ENCODE assay signal across 1 cellular context in genomic region chr10:102593074-102593803, GRCh38.
TF ChIP-seq lines count a peak whose summit lies in the region.

No MANE protein-coding gene starts in this region.

TF ChIP-seq in HepG2, 621 proteins besides CTCF, POLR2A, EP300 and RAD21 (continued from another document):
- no peak for TF ChIP-seq HES4 (CRISPR knock-in tag; IDR thresholded peaks at IDR 0.05; ENCODE audit: borderline replicate concordance)
- TF ChIP-seq ATAD3A (CRISPR knock-in tag; IDR thresholded peaks at IDR 0.05), result no peak
- TF ChIP-seq SP4 (CRISPR knock-in tag; IDR thresholded peaks at IDR 0.05), result 0 out of 2 replicates have a peak, but pooled peaks have one; percentile 35
- TF ChIP-seq TCF7L2 (IDR thresholded peaks at IDR 0.05; ENCODE audit: low read depth, low read length), result no peak
- no peak for TF ChIP-seq PTBP1 (IDR thresholded peaks at IDR 0.05; ENCODE audit: low read depth, low read length, poor library complexity, severe bottlenecking)
- TF ChIP-seq GATAD2A (CRISPR knock-in tag; IDR thresholded peaks at IDR 0.05), result 0 out of 2 replicates have a peak, but pooled peaks have one; percentile 20
- TF ChIP-seq ZNF570 (CRISPR knock-in tag; IDR thresholded peaks at IDR 0.05; ENCODE audit: borderline replicate concordance), result no peak
- TF ChIP-seq TCF7 (IDR thresholded peaks at IDR 0.05; ENCODE audit: low read depth), result no peak
- TF ChIP-seq ZNF891 (CRISPR knock-in tag; IDR thresholded peaks at IDR 0.05), result peak; percentile 75; the same call in 1 of the 2 replicates
- peak; percentile 65; the same call in 1 of the 2 replicates for TF ChIP-seq ZNF605 (CRISPR knock-in tag; IDR thresholded peaks at IDR 0.05)
- TF ChIP-seq SMAD9 (CRISPR knock-in tag; IDR thresholded peaks at IDR 0.05), result no peak
- TF ChIP-seq SETDB1 (CRISPR knock-in tag; IDR thresholded peaks at IDR 0.05; ENCODE audit: borderline replicate concordance), result no peak
- TF ChIP-seq ZNF282 (IDR thresholded peaks at IDR 0.05; ENCODE audit: partially characterized antibody), result no peak
- TF ChIP-seq KAT8 (CRISPR knock-in tag; IDR thresholded peaks at IDR 0.05), result peak; percentile 32; the same call in 1 of the 2 replicates
- 0 out of 2 replicates have a peak, but pooled peaks have one; percentile 40 for TF ChIP-seq ZNF513 (CRISPR knock-in tag; conservative IDR thresholded peaks at IDR 0.05)
- peak; percentile 89 for TF ChIP-seq ZBTB38 (CRISPR knock-in tag; IDR thresholded peaks at IDR 0.05)
- peak; percentile 34; the same call in 1 of the 2 replicates for TF ChIP-seq ZFY (CRISPR knock-in tag; IDR thresholded peaks at IDR 0.05)
- TF ChIP-seq ATF4 (CRISPR knock-in tag; IDR thresholded peaks at IDR 0.05), result no peak
- no peak for TF ChIP-seq FOXA1 (IDR thresholded peaks at IDR 0.05)
- peak; percentile 82 for TF ChIP-seq FOXA1 (CRISPR knock-in tag; IDR thresholded peaks at IDR 0.05)
- TF ChIP-seq ARHGAP35 (CRISPR knock-in tag; IDR thresholded peaks at IDR 0.05; ENCODE audit: borderline replicate concordance), result no peak
- peak; percentile 47; the same call in 1 of the 2 replicates for TF ChIP-seq NR2F6 (IDR thresholded peaks at IDR 0.05)
- peak; percentile 53 for TF ChIP-seq NR2F6 (CRISPR knock-in tag; IDR thresholded peaks at IDR 0.05)
- TF ChIP-seq ZNF292 (CRISPR knock-in tag; IDR thresholded peaks at IDR 0.05; ENCODE audit: borderline replicate concordance, low read depth), result peak; percentile 23; the same call in 1 of the 2 replicates
- 0 out of 4 replicates have a peak, but pooled peaks of 1 of the 2 experiments have one; percentile 31 for TF ChIP-seq NR2F1 (CRISPR knock-in tag; IDR thresholded peaks at IDR 0.05)
- no peak for TF ChIP-seq ZNF749 (CRISPR knock-in tag; IDR thresholded peaks at IDR 0.05; ENCODE audit: borderline replicate concordance)
- peak; percentile 14; the same call in 1 of the 2 replicates for TF ChIP-seq MAX (IDR thresholded peaks at IDR 0.05)
- TF ChIP-seq SP2 (CRISPR knock-in tag; IDR thresholded peaks at IDR 0.05), result no peak
- TF ChIP-seq TARDBP (CRISPR knock-in tag; IDR thresholded peaks at IDR 0.05), result peak; percentile 42; the same call in 1 of the 2 replicates
- TF ChIP-seq AGO2 (optimal IDR thresholded peaks at IDR 0.05; ENCODE audit: low read depth, low read length), result no peak
- TF ChIP-seq ZNF280D (CRISPR knock-in tag; IDR thresholded peaks at IDR 0.05), result no peak
- no peak for TF ChIP-seq THRA (CRISPR knock-in tag; IDR thresholded peaks at IDR 0.05; ENCODE audit: borderline replicate concordance)
- 0 out of 2 replicates have a peak, but pooled peaks have one; percentile 36 for TF ChIP-seq ZNF468 (CRISPR knock-in tag; IDR thresholded peaks at IDR 0.05)
- TF ChIP-seq HMGXB4 (CRISPR knock-in tag; IDR thresholded peaks at IDR 0.05; ENCODE audit: borderline replicate concordance in 1 of 2, low read depth in 1 of 2), result 0 out of 4 replicates have a peak, but pooled peaks of 1 of the 2 experiments have one; percentile 38
- TF ChIP-seq FOXK1 (CRISPR knock-in tag; IDR thresholded peaks at IDR 0.05; ENCODE audit: borderline replicate concordance, low read depth), result peak; percentile 59; the same call in 1 of the 2 replicates
- TF ChIP-seq NCOA2 (CRISPR knock-in tag; IDR thresholded peaks at IDR 0.05), result 0 out of 2 replicates have a peak, but pooled peaks have one; percentile 31
- TF ChIP-seq MYC (CRISPR knock-in tag; IDR thresholded peaks at IDR 0.05; ENCODE audit: borderline replicate concordance), result 0 out of 2 replicates have a peak, but pooled peaks have one; percentile 33
- no peak for TF ChIP-seq ZMYM4 (CRISPR knock-in tag; IDR thresholded peaks at IDR 0.05)
- TF ChIP-seq ZFP91 (CRISPR knock-in tag; IDR thresholded peaks at IDR 0.05; ENCODE audit: borderline replicate concordance), result peak; percentile 51; the same call in 1 of the 2 replicates
- TF ChIP-seq ZFAT (CRISPR knock-in tag; conservative IDR thresholded peaks at IDR 0.05), result no peak
- peak; percentile 64 for TF ChIP-seq FOSL2 (CRISPR knock-in tag; IDR thresholded peaks at IDR 0.05)
- TF ChIP-seq POLR2G (IDR thresholded peaks at IDR 0.05; ENCODE audit: low read depth, low read length), result peak; percentile 37; the same call in 1 of the 2 replicates
- no peak for TF ChIP-seq XBP1 (CRISPR knock-in tag; IDR thresholded peaks at IDR 0.05)
- TF ChIP-seq TOPORS (CRISPR knock-in tag; IDR thresholded peaks at IDR 0.05), result no peak
- 0 out of 2 replicates have a peak, but pooled peaks have one; percentile 47 for TF ChIP-seq ZNF772 (CRISPR knock-in tag; IDR thresholded peaks at IDR 0.05)
- no peak for TF ChIP-seq ATRX (CRISPR knock-in tag; IDR thresholded peaks at IDR 0.05; ENCODE audit: borderline replicate concordance)
- TF ChIP-seq HNRNPL (IDR thresholded peaks at IDR 0.05; ENCODE audit: low read depth, low read length), result peak; percentile 48; the same call in 1 of the 2 replicates
- peak; percentile 71 for TF ChIP-seq ZNF687 (CRISPR knock-in tag; IDR thresholded peaks at IDR 0.05)
- peak; percentile 77 for TF ChIP-seq FOXA3 (CRISPR knock-in tag; IDR thresholded peaks at IDR 0.05)
- TF ChIP-seq SRF (IDR thresholded peaks at IDR 0.05; ENCODE audit: low read depth, low read length), result peak; percentile 89
- no peak for TF ChIP-seq TERF1 (CRISPR knock-in tag; IDR thresholded peaks at IDR 0.05)
